Comparison of ENCODE assay signal across 8 cellular contexts in the genomic region with DNA sequence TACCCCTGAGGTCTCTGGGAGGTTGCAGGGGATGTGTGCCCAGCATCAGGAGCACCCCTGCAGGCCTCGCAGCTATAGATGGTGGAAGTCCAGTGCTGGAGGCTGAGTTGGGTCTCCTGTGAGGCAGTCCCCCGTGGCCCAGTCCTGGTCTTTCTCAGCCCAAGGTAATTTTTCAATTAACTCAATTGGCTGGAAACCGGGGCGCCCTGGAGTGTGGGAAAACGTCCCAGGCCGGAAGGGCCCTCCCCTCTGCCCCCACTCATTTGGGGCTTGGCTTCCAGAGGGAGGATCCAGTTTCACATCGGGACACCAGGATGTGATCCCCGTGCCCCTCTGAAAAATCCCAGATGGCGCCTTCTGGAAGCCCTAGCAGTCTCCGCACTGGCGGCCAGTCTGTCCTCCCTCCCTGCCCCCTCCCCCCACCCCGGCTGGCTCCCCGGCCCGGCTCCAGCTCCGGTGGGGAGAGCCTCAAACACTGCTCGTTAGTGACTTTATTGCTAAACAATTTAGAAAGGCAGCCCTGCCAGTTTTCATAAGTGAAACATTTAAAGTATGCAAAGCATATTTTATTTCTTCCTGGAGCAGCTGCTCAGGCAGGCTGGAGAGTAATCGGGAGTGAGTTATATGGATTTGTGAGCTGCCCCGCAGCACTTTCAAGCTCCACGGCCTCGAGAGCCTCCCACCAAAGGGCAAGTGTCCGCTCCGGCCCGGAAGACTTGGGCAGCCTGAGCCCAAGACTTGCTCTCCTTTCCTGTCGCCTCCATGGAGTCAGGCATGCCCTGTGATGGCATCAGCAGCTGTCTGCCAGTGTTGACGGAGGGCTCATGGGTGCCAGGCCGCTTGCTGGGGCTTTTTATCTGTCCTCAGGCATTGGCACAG.
DNase-seq lines count a peak whose midpoint lies in the region; ATAC-seq, FAIRE-seq and TF ChIP-seq lines count a peak whose summit lies in the region.

No MANE protein-coding gene starts in this region.

- peak overlapping the region; percentile 87 for H3K9ac ChIP-seq in skeletal muscle satellite cell (ENCODE audit: low read depth, low read length)

- H3K4me1 ChIP-seq in skeletal muscle satellite cell (ENCODE audit: control insufficient read depth, insufficient read depth, low read length): peaks cover 64% of the 10 kb centered on the region

- H3K27me3 ChIP-seq in brain microvascular endothelial cell (replicated peaks) (no peaks in the 10 kb centered on the region), skeletal muscle satellite cell (ENCODE audit: control insufficient read depth, insufficient read depth, low read length) (no peaks in the 10 kb centered on the region)

- H3K9me3 ChIP-seq in skeletal muscle satellite cell (replicated peaks; ENCODE audit: low read length): no peaks in the 10 kb centered on the region

- in situ Hi-C loops in brain microvascular endothelial cell (cut with HindIII; ENCODE audit: low pct_ligation_motif_present, low sequenced_read_pairs): no loop called here

- peak overlapping the region; percentile 83 for H3K27ac ChIP-seq in brain microvascular endothelial cell

- H3K36me3 ChIP-seq in brain microvascular endothelial cell (replicated peaks) (no peaks in the 10 kb centered on the region), skeletal muscle satellite cell (ENCODE audit: insufficient read depth, low read length) (no peaks in the 10 kb centered on the region)

- TF ChIP-seq CTCF in brain microvascular endothelial cell (IDR thresholded peaks at IDR 0.05; ENCODE audit: low read depth, low read length, missing control alignments): no peak

- no peak for ATAC-seq in HG02885 (IDR thresholded peaks at IDR 0.05; ENCODE audit: poor library complexity, unreplicated experiment)

- H3K4me2 ChIP-seq in skeletal muscle satellite cell (ENCODE audit: low read length): peak overlapping the region; percentile 81

- no peak for FAIRE-seq in H54 (lab: Jason Lieb, UNC)

- 0 out of 2 replicates have a peak, but pooled peaks have one; percentile 2 for TF ChIP-seq POLR2A in H54 (IDR thresholded peaks at IDR 0.05; ENCODE audit: low read depth, low read length)

- peak; percentile 17 for DNase-seq in H54 (ENCODE audit: insufficient read length, low spot score)
- DNase-seq in brain microvascular endothelial cell: peak; percentile 67
- peak; percentile 25 for DNase-seq in inferior parietal cortex (ENCODE audit: extremely low spot score)
- DNase-seq in DMS79 (lab: John Stamatoyannopoulos, UW): no peak
- no peak for DNase-seq in SKM-1 treated with dmso at 0.1 percent for 144 hours (lab: John Stamatoyannopoulos, UW; ENCODE audit: unreplicated experiment)
- DNase-seq in stimulated activated CD4-positive, alpha-beta T cell treated with anti-CD3 and anti-CD28 coated beads, Interleukin-4, amount 100 ng/mL, for 24 hours: no peak

- H3K4me3 ChIP-seq in brain microvascular endothelial cell (ENCODE audit: low read depth, low read length) (no peak overlapping the region), skeletal muscle satellite cell (ENCODE audit: low read length) (peak overlapping the region; percentile 65)

Comparison
In these comparisons a context has a peak if more than half of its experiments do, and no peak if none do; other contexts are left out.
1. DNase-seq: peak in H54 (single experiment), brain microvascular endothelial cell (single experiment) and inferior parietal cortex (single experiment); none in DMS79 (single experiment), SKM-1 treated with dmso at 0.1 percent for 144 hours (single experiment) and stimulated activated CD4-positive, alpha-beta T cell treated with anti-CD3 and anti-CD28 coated beads, Interleukin-4, amount 100 ng/mL, for 24 hours (single experiment).